Comparison of ENCODE assay signal across 10 cellular contexts in the genomic region with DNA sequence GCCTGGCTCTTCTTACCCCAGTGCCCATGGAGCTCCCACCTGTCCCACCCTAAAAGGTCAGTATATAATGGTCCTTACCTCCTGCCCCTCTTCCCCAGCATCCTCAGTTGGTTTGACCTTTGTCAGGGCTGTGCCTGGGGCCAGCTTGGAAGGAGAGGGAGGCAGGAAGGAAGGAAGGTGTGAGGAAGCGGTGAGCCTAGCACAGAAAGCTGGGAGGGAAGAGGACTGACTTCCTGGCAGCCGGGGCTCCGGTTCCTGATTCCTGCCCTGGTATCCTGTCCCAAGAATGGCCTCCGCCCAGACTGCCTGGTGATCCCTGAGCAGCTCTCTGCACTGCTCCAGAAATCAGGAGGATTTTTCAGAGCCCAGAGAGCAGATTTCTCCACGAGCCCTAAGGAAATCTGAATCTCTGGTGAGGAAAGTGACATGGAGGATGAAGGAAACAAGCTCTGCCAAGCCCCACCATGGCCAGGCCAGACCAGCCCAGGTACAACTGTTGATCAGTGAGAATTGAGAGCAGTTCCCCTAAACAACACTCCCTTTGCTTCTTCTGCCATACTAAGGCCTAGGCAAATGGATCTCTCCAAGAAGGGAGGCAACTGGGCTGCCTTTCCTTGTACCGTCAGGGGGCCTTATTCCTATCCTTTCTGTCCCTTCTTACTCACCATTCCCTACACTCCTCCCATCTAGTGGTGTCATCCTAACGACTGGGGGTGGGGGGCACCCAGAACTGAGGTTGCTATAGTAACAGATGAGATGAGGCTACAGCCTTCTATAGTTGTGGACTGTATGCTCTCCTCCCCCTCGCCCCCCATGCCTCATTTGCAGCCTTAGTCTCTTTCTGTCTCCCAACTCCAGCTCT. TPM values are rescaled to one million over a fixed set of nuclear protein-coding genes. Genes with fewer than 3 reads are reported as not detected.
A peak's percentile ranks its signal among the peaks of the same experiment; 100 is the strongest.
DNase-seq lines count a peak whose midpoint lies in the region; TF ChIP-seq lines count a peak whose summit lies in the region.
"Had no signal": no experiment of that assay in that cellular context is flagged by ENCODE, and none has a peak within 500 bp of the region (broad histone marks: within the 10 kb centered on the region; RNA-seq: fewer than 3 reads in every experiment).

No MANE protein-coding gene starts in this region.

- H3K27ac Mint-ChIP-seq in activated naive CD4-positive, alpha-beta T cell treated with anti-CD3 and anti-CD28 coated beads, Interleukin-2, amount 50 U/mL, for 24 hours = peak overlapping the region; percentile 89
- H3K27ac Mint-ChIP-seq in brain (peak overlapping the region; percentile 93 to 99 (median 98)), type B pancreatic cell (peak overlapping the region; percentile 61)

- peaks cover 7% of the 10 kb centered on the region for H3K36me3 Mint-ChIP-seq in activated naive CD4-positive, alpha-beta T cell treated with anti-CD3 and anti-CD28 coated beads, Interleukin-2, amount 50 U/mL, for 24 hours
- H3K36me3 Mint-ChIP-seq in brain (peaks cover 23% of the 10 kb centered on the region), type B pancreatic cell (peaks cover 35% of the 10 kb centered on the region)

- TF ChIP-seq CTCF in brain (conservative IDR thresholded peaks at IDR 0.05) (no peak), type B pancreatic cell (conservative IDR thresholded peaks at IDR 0.05) (no peak)

- no peaks in the 10 kb centered on the region for H3K9me3 Mint-ChIP-seq in activated naive CD4-positive, alpha-beta T cell treated with anti-CD3 and anti-CD28 coated beads, Interleukin-2, amount 50 U/mL, for 24 hours
- H3K9me3 Mint-ChIP-seq in brain (no peaks in the 10 kb centered on the region), type B pancreatic cell (no peaks in the 10 kb centered on the region)

- peak overlapping the region in 1 of 2 donors; percentile 3 for H3K4me3 ChIP-seq in muscle layer of colon (ENCODE audit: low read depth in 1 of 2, low read length in 2 of 2)

- DNase-seq in activated naive CD4-positive, alpha-beta T cell treated with anti-CD3 and anti-CD28 coated beads, Interleukin-2, amount 50 U/mL, for 16 hours = no peak
- DNase-seq in type B pancreatic cell (ENCODE audit: extremely low spot score, unreplicated experiment) (no peak), NCI-H2107 (lab: John Stamatoyannopoulos, UW) (no peak), NCI-H748 treated with DMSO at 0.1 percent for 48 hours (lab: John Stamatoyannopoulos, UW) (no peak)
- no peak for DNase-seq in stimulated activated CD8-positive, alpha-beta memory T cell treated with anti-CD3 and anti-CD28 coated beads, Interleukin-4, amount 100 ng/mL, for 48 hours
- DNase-seq: MV-4-11 had no signal

- peaks cover 63% of the 10 kb centered on the region for H3K4me1 ChIP-seq in muscle layer of colon (ENCODE audit: insufficient read depth, low read length)

- no peak overlapping the region for H3K9ac ChIP-seq in muscle layer of colon (ENCODE audit: low read length)

- H3K4me1 Mint-ChIP-seq in activated naive CD4-positive, alpha-beta T cell treated with anti-CD3 and anti-CD28 coated beads, Interleukin-2, amount 50 U/mL, for 24 hours = peaks cover 54% of the 10 kb centered on the region
- H3K4me1 Mint-ChIP-seq in brain = peaks cover 86% of the 10 kb centered on the region
- peaks cover 50% of the 10 kb centered on the region for H3K4me1 Mint-ChIP-seq in type B pancreatic cell (ENCODE audit: unreplicated experiment)

- peaks cover 30% of the 10 kb centered on the region for H3K36me3 ChIP-seq in muscle layer of colon (ENCODE audit: insufficient read depth, low read length)

- peak overlapping the region; percentile 21 for H3K4me3 Mint-ChIP-seq in activated naive CD4-positive, alpha-beta T cell treated with anti-CD3 and anti-CD28 coated beads, Interleukin-2, amount 50 U/mL, for 24 hours
- H3K4me3 Mint-ChIP-seq in brain (peak overlapping the region; percentile 82 to 89 (median 85)), type B pancreatic cell (peak overlapping the region; percentile 90)

- peak overlapping the region; percentile 25 for H3K27ac ChIP-seq in muscle layer of colon (ENCODE audit: low read depth, low read length)
- H3K27ac ChIP-seq: neutrophil had no signal

- no peaks in the 10 kb centered on the region for H3K9me3 ChIP-seq in muscle layer of colon (ENCODE audit: low read length)
- H3K9me3 ChIP-seq: neutrophil had no signal

- no peaks in the 10 kb centered on the region for H3K27me3 ChIP-seq in muscle layer of colon (ENCODE audit: control insufficient read depth in 1 of 2, insufficient read depth in 2 of 2, low read length in 2 of 2)

- no peaks in the 10 kb centered on the region for H3K27me3 Mint-ChIP-seq in activated naive CD4-positive, alpha-beta T cell treated with anti-CD3 and anti-CD28 coated beads, Interleukin-2, amount 50 U/mL, for 24 hours
- H3K27me3 Mint-ChIP-seq in brain (peaks cover 6% of the 10 kb centered on the region), type B pancreatic cell (no peaks in the 10 kb centered on the region)

RNA-seq across cellular contexts. Expression of a gene that starts 3.2 kb away (rescaled TPM):
- 772 TPM for polyA plus RNA-seq in brain (ENCODE audit: insufficient read depth, low read depth, low replicate concordance)
- total RNA-seq in type B pancreatic cell (ENCODE audit: low replicate concordance) = 67.7 and 72.8 TPM in 2 replicates

RNA-seq across cellular contexts. Expression of a gene that starts 18.0 kb away (rescaled TPM):
- polyA plus RNA-seq in brain (ENCODE audit: insufficient read depth, low read depth, low replicate concordance) = 4.6 TPM
- total RNA-seq in type B pancreatic cell (ENCODE audit: low replicate concordance) = 0.46 and 1.4 TPM in 2 replicates

RNA-seq across cellular contexts. Expression of a gene that starts 53.9 kb away (rescaled TPM):
- 55.2 TPM for polyA plus RNA-seq in brain (ENCODE audit: insufficient read depth, low read depth, low replicate concordance)
- 127 and 154 TPM in 2 replicates for total RNA-seq in type B pancreatic cell (ENCODE audit: low replicate concordance)

RNA-seq across cellular contexts. Expression of a gene that starts 57.0 kb away (rescaled TPM):
- polyA plus RNA-seq in brain (ENCODE audit: insufficient read depth, low read depth, low replicate concordance) = not detected
- total RNA-seq in type B pancreatic cell (ENCODE audit: low replicate concordance) = 0.27 and 1.3 TPM in 2 replicates

Comparison
In these comparisons a context has a peak if more than half of its experiments do, and no peak if none do; other contexts are left out.
1. H3K4me3 Mint-ChIP-seq: peak in every context shown above with its lines; median percentile 90 in type B pancreatic cell; 85 in brain; 21 in activated naive CD4-positive, alpha-beta T cell treated with anti-CD3 and anti-CD28 coated beads, Interleukin-2, amount 50 U/mL, for 24 hours.